ENCODE assay signal across 12 cellular contexts in the genomic region with DNA sequence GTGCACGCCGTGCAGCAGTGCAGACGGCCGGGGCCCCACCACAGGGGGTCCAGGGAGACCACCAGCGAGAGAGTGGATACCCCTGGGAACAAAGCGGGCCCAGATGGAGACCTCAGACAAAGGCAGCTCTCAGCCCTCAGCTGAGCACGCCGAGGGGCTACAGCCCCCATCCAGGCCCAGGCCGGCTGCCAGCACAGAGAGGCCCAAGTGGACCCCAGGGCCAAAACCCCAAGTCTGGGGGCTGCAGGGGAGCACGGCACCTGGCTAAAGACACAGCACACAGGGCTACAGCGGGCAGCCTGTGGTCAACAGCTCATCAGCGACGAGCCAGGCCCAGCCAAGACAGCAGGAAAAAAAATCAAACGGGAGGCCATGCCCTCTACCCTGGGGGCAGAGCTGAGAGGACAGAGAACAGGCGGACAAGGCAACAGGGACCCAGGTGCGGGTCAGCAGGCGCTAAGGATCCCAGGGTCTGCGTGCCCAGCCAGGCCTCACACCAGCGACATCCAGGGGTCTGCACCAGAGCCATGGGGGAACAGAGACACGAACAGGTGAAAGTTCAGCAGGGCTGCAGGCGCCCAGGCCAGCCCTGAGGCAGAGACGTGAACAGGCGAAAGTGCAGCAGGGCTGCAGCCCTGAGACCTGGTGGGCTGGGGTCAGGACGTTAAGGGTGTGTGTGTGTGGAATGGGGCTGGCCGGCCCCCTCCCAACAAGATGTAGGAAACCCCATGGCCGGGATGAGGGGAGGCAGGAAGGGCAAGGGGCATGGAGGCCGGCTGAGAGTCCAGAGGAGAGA. TPM values are rescaled to one million over a fixed set of nuclear protein-coding genes. Genes with fewer than 3 reads are reported as not detected.
A peak's percentile ranks its signal among the peaks of the same experiment; 100 is the strongest.
DNase-seq lines count a peak whose midpoint lies in the region; ATAC-seq, FAIRE-seq and TF ChIP-seq lines count a peak whose summit lies in the region.
"Had no signal": no experiment of that assay in that cellular context is flagged by ENCODE, and none has a peak within 500 bp of the region (broad histone marks: within the 10 kb centered on the region; RNA-seq: fewer than 3 reads in every experiment).

No MANE protein-coding gene starts in this region.

- H3K9me3 ChIP-seq in ectodermal cell (ENCODE audit: control insufficient read depth, low read length) (no peaks in the 10 kb centered on the region), upper lobe of left lung (peaks cover 0 to under 1% (median 0%) of the 10 kb centered on the region in 4 donors), hepatocyte (ENCODE audit: low read depth) (no peaks in the 10 kb centered on the region)

- H3K4me2 ChIP-seq in hepatocyte: no peak overlapping the region

- no peaks in the 10 kb centered on the region for H3K79me2 ChIP-seq in hepatocyte

- H3K36me3 ChIP-seq in ectodermal cell (ENCODE audit: control insufficient read depth, insufficient read depth, low read length) (no peaks in the 10 kb centered on the region), upper lobe of left lung (no peaks in the 10 kb centered on the region), hepatocyte (replicated peaks; ENCODE audit: insufficient read depth, low read depth) (no peaks in the 10 kb centered on the region)

- peak overlapping the region; percentile 69 to 93 for H3K27ac Mint-ChIP-seq in natural killer cell treated with Interleukin-12 subunit alpha and Interleukin-12 subunit beta and Interleukin-15 and Interleukin-18, amount 100 ng/mL, for 72 hours

- H3K9me2 ChIP-seq in hepatocyte (replicated peaks; ENCODE audit: insufficient read depth): no peaks in the 10 kb centered on the region

- peaks cover 10% of the 10 kb centered on the region for H3K36me3 Mint-ChIP-seq in natural killer cell treated with Interleukin-12 subunit alpha and Interleukin-12 subunit beta and Interleukin-15 and Interleukin-18, amount 100 ng/mL, for 72 hours

- peak overlapping the region; percentile 62 for H3K27ac ChIP-seq in ectodermal cell (ENCODE audit: insufficient read depth, low read depth, low read length, poor library complexity, severe bottlenecking)
- peak overlapping the region in 2 of 4 donors; percentile 8 to 27 for H3K27ac ChIP-seq in upper lobe of left lung
- no peak overlapping the region for H3K27ac ChIP-seq in hepatocyte

- WGBS in ectodermal cell, 2 experiments: 82% methylated on average over 27 of the region's 27 CpGs
- 89 to 92% methylated on average over 18 to 25 of the region's 27 CpGs for WGBS in upper lobe of left lung, 2 donors
- WGBS in hepatocyte (ENCODE audit: low lambda C conversion rate, missing lambda C conversion rate): 89% methylated on average over 27 of the region's 27 CpGs

- no peak for FAIRE-seq in RCC 7860 (lab: Jason Lieb, UNC)
- FAIRE-seq: GM12878, HTR-8/SVneo had no signal

- TF ChIP-seq CTCF in upper lobe of left lung (IDR thresholded peaks at IDR 0.05) (no peak), hepatocyte (IDR thresholded peaks at IDR 0.05; ENCODE audit: poor library complexity) (no peak)

- peaks cover 6% of the 10 kb centered on the region for H3K9me3 Mint-ChIP-seq in natural killer cell treated with Interleukin-12 subunit alpha and Interleukin-12 subunit beta and Interleukin-15 and Interleukin-18, amount 100 ng/mL, for 72 hours

- H3K4me1 ChIP-seq in ectodermal cell (ENCODE audit: control insufficient read depth, insufficient read depth, low read length) (peaks cover 20% of the 10 kb centered on the region), upper lobe of left lung (peaks cover 0 to 41% (median 12%) of the 10 kb centered on the region in 4 donors), hepatocyte (ENCODE audit: insufficient read depth) (peaks cover 19% of the 10 kb centered on the region)

- TF ChIP-seq POLR2A in upper lobe of left lung (IDR thresholded peaks at IDR 0.05): no peak

- peaks cover 51 to 62% of the 10 kb centered on the region in 2 donors for H3K4me1 Mint-ChIP-seq in natural killer cell treated with Interleukin-12 subunit alpha and Interleukin-12 subunit beta and Interleukin-15 and Interleukin-18, amount 100 ng/mL, for 72 hours (ENCODE audit: low read depth in 2 of 2)

- no peak for TF ChIP-seq EP300 in upper lobe of left lung (IDR thresholded peaks at IDR 0.05)

- no peaks in the 10 kb centered on the region for H3K27me3 Mint-ChIP-seq in natural killer cell treated with Interleukin-12 subunit alpha and Interleukin-12 subunit beta and Interleukin-15 and Interleukin-18, amount 100 ng/mL, for 72 hours

- ATAC-seq in natural killer cell treated with Interleukin-12 subunit alpha and Interleukin-12 subunit beta and Interleukin-15 and Interleukin-18, amount 100 ng/mL, for 72 hours: no peak
- ATAC-seq in upper lobe of left lung (ENCODE audit: low FRiP score in 2 of 2): no peak
- ATAC-seq: activated CD4-positive, CD25-positive, alpha-beta regulatory T cell treated with anti-CD3 and anti-CD28 coated beads, Interleukin-2, amount 50 U/mL, for 24 hours; GM12878 had no signal

- H2AFZ ChIP-seq in hepatocyte: no peak overlapping the region

- H3K27me3 ChIP-seq in ectodermal cell (ENCODE audit: control insufficient read depth, insufficient read depth, low read length, poor library complexity, severe bottlenecking) (no peaks in the 10 kb centered on the region), upper lobe of left lung (no peaks in the 10 kb centered on the region), hepatocyte (no peaks in the 10 kb centered on the region)

- H3K4me3 ChIP-seq in ectodermal cell (ENCODE audit: insufficient read depth, low read depth, low read length): no peak overlapping the region
- H3K4me3 ChIP-seq in upper lobe of left lung: no peak overlapping the region
- no peak overlapping the region for H3K4me3 ChIP-seq in hepatocyte
- H3K4me3 ChIP-seq: GM12878 had no signal

- DNase-seq in activated effector memory CD4-positive, alpha-beta T cell treated with anti-CD3 and anti-CD28 coated beads, Interleukin-2, amount 50 U/mL, for 16 hours: peak; percentile 55
- DNase-seq in activated effector memory CD4-positive, alpha-beta T cell treated with Interleukin-2 at 50 U/mL for 16 hours: no peak
- no peak for DNase-seq in natural killer cell treated with Interleukin-12 subunit alpha and Interleukin-12 subunit beta and Interleukin-15 and Interleukin-18, amount 100 ng/mL, for 72 hours (ENCODE audit: low spot score)
- peak; percentile 10 to 62 for DNase-seq in upper lobe of left lung
- DNase-seq in RCC 7860 (ENCODE audit: low spot score): no peak
- no peak for DNase-seq in hepatocyte (ENCODE audit: low spot score)
- DNase-seq in D341Med (ENCODE audit: low spot score): no peak
- DNase-seq: NCI-H526 had no signal

- H3K4me3 Mint-ChIP-seq in natural killer cell treated with Interleukin-12 subunit alpha and Interleukin-12 subunit beta and Interleukin-15 and Interleukin-18, amount 100 ng/mL, for 72 hours: peak overlapping the region; percentile 40

- no peaks in the 10 kb centered on the region for H4K20me1 ChIP-seq in hepatocyte (ENCODE audit: insufficient read depth, poor library complexity, severe bottlenecking)

RNA-seq across cellular contexts. Expression of a gene that starts 34.3 kb away (rescaled TPM):
- 10.6 TPM for polyA plus RNA-seq in ectodermal cell (2013, experiment 1 of 4)
- polyA plus RNA-seq in ectodermal cell (2013, experiment 2 of 4): 11.1 TPM
- polyA plus RNA-seq in ectodermal cell (2013, experiment 3 of 4): 11.0 TPM
- 11.8 TPM for polyA plus RNA-seq in ectodermal cell (2013, experiment 4 of 4)
- 10 to 100 TPM in 1 of 2 donors, 1 to 10 TPM in 1; 6.9 to 11.7 TPM for total RNA-seq in natural killer cell treated with Interleukin-12 subunit alpha and Interleukin-12 subunit beta and Interleukin-15 and Interleukin-18, amount 100 ng/mL, for 72 hours
- 10 to 100 TPM; 11.4 to 52.4 (median 18.4) TPM for total RNA-seq in upper lobe of left lung
- total RNA-seq in hepatocyte: 4.3 and 6.1 TPM in 2 replicates
- polyA plus RNA-seq in hepatocyte: 5.6 and 5.8 TPM in 2 replicates

Comparison
In these comparisons a context has a peak if more than half of its experiments do, and no peak if none do; other contexts are left out.
1. DNase-seq: peak in activated effector memory CD4-positive, alpha-beta T cell treated with anti-CD3 and anti-CD28 coated beads, Interleukin-2, amount 50 U/mL, for 16 hours (single experiment) and upper lobe of left lung (2 of 2); none in activated effector memory CD4-positive, alpha-beta T cell treated with Interleukin-2 at 50 U/mL for 16 hours (single experiment), natural killer cell treated with Interleukin-12 subunit alpha and Interleukin-12 subunit beta and Interleukin-15 and Interleukin-18, amount 100 ng/mL, for 72 hours (single experiment), RCC 7860 (single experiment), hepatocyte (single experiment) and D341Med (single experiment).